In the genomic region with DNA sequence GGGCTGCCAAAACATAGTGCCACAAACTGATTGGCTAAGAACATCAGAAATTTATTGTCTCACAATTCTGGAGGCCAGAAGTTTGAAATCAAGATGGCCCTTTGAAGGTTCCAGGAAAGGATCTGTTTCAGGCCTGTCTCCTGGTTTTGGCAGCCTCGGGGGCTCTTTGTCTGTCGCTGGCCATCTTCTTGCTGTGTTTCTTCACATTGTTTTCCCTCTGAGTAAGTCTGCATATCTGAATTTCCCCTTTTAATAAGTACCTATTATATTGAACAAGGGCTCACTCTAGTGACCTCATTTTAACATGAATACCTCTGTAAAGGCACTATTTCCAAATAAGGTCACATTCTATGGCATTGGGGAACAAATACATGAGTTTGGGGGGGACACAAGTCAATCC, we compare ENCODE assay signal across 1 cellular context.
TF ChIP-seq lines count a peak whose summit lies in the region.

No MANE protein-coding gene starts in this region.

TF ChIP-seq in H1, 55 proteins besides CTCF, POLR2A, EP300 and RAD21:
- TF ChIP-seq SRF (IDR thresholded peaks at IDR 0.05; ENCODE audit: low read depth, low read length), result peak; percentile 73
- no peak for TF ChIP-seq HDAC6 (IDR thresholded peaks at IDR 0.05; ENCODE audit: low read depth, low read length)
- no peak for TF ChIP-seq YY1 (IDR thresholded peaks at IDR 0.05; ENCODE audit: low read depth, low read length)
TF ChIP-seq in H1: peak in this region for 1.
